8 cellular contexts compared by ENCODE assay signal in the genomic region with DNA sequence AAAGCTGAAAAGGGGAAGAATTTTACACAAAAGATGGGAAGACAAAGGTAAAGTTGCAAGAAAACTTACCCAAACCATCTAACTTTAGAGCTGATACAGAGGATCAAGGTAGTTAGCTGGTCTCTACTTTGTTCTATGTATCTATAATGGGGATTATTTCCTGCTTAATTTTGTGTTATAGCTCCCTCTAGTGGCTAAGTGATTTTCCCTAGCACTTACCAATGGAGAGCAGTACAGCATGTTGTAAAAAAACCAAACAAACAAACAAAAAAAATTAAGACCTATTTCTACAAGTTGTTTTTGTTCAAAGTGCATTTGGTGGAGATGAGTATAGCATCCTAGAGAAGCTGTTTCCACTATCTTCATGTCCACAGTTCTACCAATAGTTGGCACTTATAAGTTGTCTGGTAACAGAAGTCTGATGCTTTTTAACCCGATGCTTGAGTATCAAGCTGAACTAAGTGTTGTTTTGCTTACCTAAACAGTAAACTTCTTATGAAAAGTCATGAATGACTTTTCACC.
DNase-seq lines count a peak whose midpoint lies in the region; ATAC-seq and FAIRE-seq lines count a peak whose summit lies in the region.

No MANE protein-coding gene starts in this region.

- H3K4me3 Mint-ChIP-seq in stimulated activated naive B cell treated with anti-CD40 and anti-IgM and Interleukin-4, amounts not matched to agents 10 μg/mL and 1 μg/mL and 100 μg/mL, for 72 hours: no peak overlapping the region

- ATAC-seq in HG03196 (IDR thresholded peaks at IDR 0.05; ENCODE audit: unreplicated experiment) (peak; percentile 48), HG03025 (IDR thresholded peaks at IDR 0.05; ENCODE audit: low FRiP score, unreplicated experiment) (no peak), HG03108 (IDR thresholded peaks at IDR 0.05; ENCODE audit: unreplicated experiment) (no peak)
- ATAC-seq in stimulated activated naive B cell treated with anti-CD40 and anti-IgM and Interleukin-4, amounts not matched to agents 10 μg/mL and 1 μg/mL and 100 μg/mL, for 72 hours (replicated peaks): peak; percentile 80 to 86

- H3K4me1 Mint-ChIP-seq in stimulated activated naive B cell treated with anti-CD40 and anti-IgM and Interleukin-4, amounts not matched to agents 10 μg/mL and 1 μg/mL and 100 μg/mL, for 72 hours: peaks cover 13 to 36% of the 10 kb centered on the region in 2 donors

- H3K9me3 Mint-ChIP-seq in stimulated activated naive B cell treated with anti-CD40 and anti-IgM and Interleukin-4, amounts not matched to agents 10 μg/mL and 1 μg/mL and 100 μg/mL, for 72 hours: no peaks in the 10 kb centered on the region

- H3K27ac Mint-ChIP-seq in stimulated activated naive B cell treated with anti-CD40 and anti-IgM and Interleukin-4, amounts not matched to agents 10 μg/mL and 1 μg/mL and 100 μg/mL, for 72 hours: no peak overlapping the region

- FAIRE-seq in G401.6 (lab: Jason Lieb, UNC): peak; percentile 95

- H3K27me3 Mint-ChIP-seq in stimulated activated naive B cell treated with anti-CD40 and anti-IgM and Interleukin-4, amounts not matched to agents 10 μg/mL and 1 μg/mL and 100 μg/mL, for 72 hours: no peaks in the 10 kb centered on the region

- peaks cover 22 to 35% of the 10 kb centered on the region in 2 donors for H3K36me3 Mint-ChIP-seq in stimulated activated naive B cell treated with anti-CD40 and anti-IgM and Interleukin-4, amounts not matched to agents 10 μg/mL and 1 μg/mL and 100 μg/mL, for 72 hours

- peak; percentile 57 for DNase-seq in NCI-H526 treated with DMSO at 0.1 percent for 48 hours (lab: John Stamatoyannopoulos, UW)
- peak; percentile 69 for DNase-seq in amniotic stem cell (lab: John Stamatoyannopoulos, UW)
- DNase-seq in hepatic stellate cell (ENCODE audit: low spot score): peak; percentile 27
- no peak for DNase-seq in stimulated activated naive B cell treated with anti-CD40 and anti-IgM and Interleukin-4, amounts not matched to agents 10 μg/mL and 1 μg/mL and 100 μg/mL, for 72 hours

Comparison
In these comparisons a context has a peak if more than half of its experiments do, and no peak if none do; other contexts are left out.
1. ATAC-seq: peak in HG03196 (single experiment) and stimulated activated naive B cell treated with anti-CD40 and anti-IgM and Interleukin-4, amounts not matched to agents 10 μg/mL and 1 μg/mL and 100 μg/mL, for 72 hours (2 of 2); none in HG03025 (single experiment) and HG03108 (single experiment).